13 cellular contexts compared by ENCODE assay signal in genomic region chr11:2806351-2807058, GRCh38.
DNase-seq lines count a peak whose midpoint lies in the region; ATAC-seq and TF ChIP-seq lines count a peak whose summit lies in the region.
"Had no signal": no experiment of that assay in that cellular context is flagged by ENCODE, and none has a peak within 500 bp of the region (broad histone marks: within the 10 kb centered on the region; RNA-seq: fewer than 3 reads in every experiment).

No MANE protein-coding gene starts in this region.

- intact Hi-C loops in heart right ventricle (cut with DNase I) = no loop called here

- peak; percentile 3 for DNase-seq in activated T-cell treated with anti-CD3 and anti-CD28 coated beads, Interleukin-2, amount 50 U/mL, for 4 hours
- no peak for DNase-seq in activated T-cell treated with anti-CD3 and anti-CD28 coated beads for 4 hours
- peak in 1 of 2 donors; percentile 17 for DNase-seq in heart right ventricle
- DNase-seq in ureter (ENCODE audit: low spot score) = peak; percentile 45
- no peak for DNase-seq in NCI-H510A treated with DMSO at 0.1 percent for 48 hours (lab: John Stamatoyannopoulos, UW)
- no peak for DNase-seq in HUDEP-2 (lab: John Stamatoyannopoulos, UW; ENCODE audit: unreplicated experiment in 76 of 76)
- DNase-seq: cortex of kidney; DND-41; MG63; stimulated activated CD4-positive, alpha-beta T cell treated with anti-CD3 and anti-CD28 coated beads, Interleukin-15, amount 100 ng/mL, for 24 hours; stimulated activated naive B cell treated with anti-CD40 and anti-IgM and Interleukin-4, amounts not matched to agents 10 μg/mL and 1 μg/mL and 100 μg/mL, for 72 hours had no signal

- peak overlapping the region in 8 of 10 donors; percentile 25 to 78 (median 64) for H3K27ac ChIP-seq in heart right ventricle

- no peaks in the 10 kb centered on the region for H3K9me3 ChIP-seq in heart right ventricle
- H3K9me3 ChIP-seq in neuron (ENCODE audit: low read length) = peaks cover 3% of the 10 kb centered on the region
- H3K9me3 ChIP-seq: MG63 had no signal

- no peak overlapping the region for H3K4me3 Mint-ChIP-seq in activated T-cell treated with anti-CD3 and anti-CD28 coated beads, Interleukin-2, amount 50 U/mL, for 4 hours
- H3K4me3 Mint-ChIP-seq: stimulated activated naive B cell treated with anti-CD40 and anti-IgM and Interleukin-4, amounts not matched to agents 10 μg/mL and 1 μg/mL and 100 μg/mL, for 72 hours had no signal

- no peak overlapping the region for H3K4me3 ChIP-seq in heart right ventricle
- no peak overlapping the region for H3K4me3 ChIP-seq in neuron (ENCODE audit: low read length)
- H3K4me3 ChIP-seq: MG63 had no signal

- ATAC-seq in activated T-cell treated with anti-CD3 and anti-CD28 coated beads, Interleukin-2, amount 50 U/mL, for 4 hours = no peak
- ATAC-seq in heart right ventricle = peak in 1 of 8 donors; percentile 12
- ATAC-seq in GM18909 (IDR thresholded peaks at IDR 0.05; ENCODE audit: poor library complexity, unreplicated experiment) = no peak
- ATAC-seq: stimulated activated naive B cell treated with anti-CD40 and anti-IgM and Interleukin-4, amounts not matched to agents 10 μg/mL and 1 μg/mL and 100 μg/mL, for 72 hours had no signal

- H3K36me3 Mint-ChIP-seq in activated T-cell treated with anti-CD3 and anti-CD28 coated beads, Interleukin-2, amount 50 U/mL, for 4 hours (ENCODE audit: insufficient read depth) = peaks cover 6% of the 10 kb centered on the region

- 76 to 87% methylated on average over 26 of the region's 26 CpGs for WGBS in heart right ventricle, 2 donors

- peak overlapping the region; percentile 20 for H2AFZ ChIP-seq in neuron (ENCODE audit: low read depth, low read length)

- H3K27me3 ChIP-seq in heart right ventricle (no peaks in the 10 kb centered on the region), neuron (ENCODE audit: insufficient read depth, low read length) (peaks cover 4% of the 10 kb centered on the region)

- H3K4me1 ChIP-seq in heart right ventricle = peaks cover 4 to 64% (median 45%) of the 10 kb centered on the region in 9 donors
- peaks cover 30% of the 10 kb centered on the region for H3K4me1 ChIP-seq in neuron (ENCODE audit: insufficient read depth, low read length)

- TF ChIP-seq CTCF in heart right ventricle (IDR thresholded peaks at IDR 0.05) = no peak

- peaks cover 12% of the 10 kb centered on the region for H3K4me1 Mint-ChIP-seq in activated T-cell treated with anti-CD3 and anti-CD28 coated beads, Interleukin-2, amount 50 U/mL, for 4 hours (ENCODE audit: low read depth)

- H3K27me3 Mint-ChIP-seq in activated T-cell treated with anti-CD3 and anti-CD28 coated beads, Interleukin-2, amount 50 U/mL, for 4 hours (ENCODE audit: low read depth) = no peaks in the 10 kb centered on the region

- H3K36me3 ChIP-seq in heart right ventricle (no peaks in the 10 kb centered on the region), neuron (ENCODE audit: insufficient read depth, low read length) (no peaks in the 10 kb centered on the region)
- H3K36me3 ChIP-seq: MG63 had no signal

- no peaks in the 10 kb centered on the region for H3K9me3 Mint-ChIP-seq in activated T-cell treated with anti-CD3 and anti-CD28 coated beads, Interleukin-2, amount 50 U/mL, for 4 hours

Comparison
In these comparisons a context has a peak if more than half of its experiments do, and no peak if none do; other contexts are left out.
1. DNase-seq: peak in activated T-cell treated with anti-CD3 and anti-CD28 coated beads, Interleukin-2, amount 50 U/mL, for 4 hours (single experiment) and ureter (single experiment); none in activated T-cell treated with anti-CD3 and anti-CD28 coated beads for 4 hours (single experiment), NCI-H510A treated with DMSO at 0.1 percent for 48 hours (single experiment) and HUDEP-2 (0 of 76).